1 cellular context compared by ENCODE assay signal in the genomic region with DNA sequence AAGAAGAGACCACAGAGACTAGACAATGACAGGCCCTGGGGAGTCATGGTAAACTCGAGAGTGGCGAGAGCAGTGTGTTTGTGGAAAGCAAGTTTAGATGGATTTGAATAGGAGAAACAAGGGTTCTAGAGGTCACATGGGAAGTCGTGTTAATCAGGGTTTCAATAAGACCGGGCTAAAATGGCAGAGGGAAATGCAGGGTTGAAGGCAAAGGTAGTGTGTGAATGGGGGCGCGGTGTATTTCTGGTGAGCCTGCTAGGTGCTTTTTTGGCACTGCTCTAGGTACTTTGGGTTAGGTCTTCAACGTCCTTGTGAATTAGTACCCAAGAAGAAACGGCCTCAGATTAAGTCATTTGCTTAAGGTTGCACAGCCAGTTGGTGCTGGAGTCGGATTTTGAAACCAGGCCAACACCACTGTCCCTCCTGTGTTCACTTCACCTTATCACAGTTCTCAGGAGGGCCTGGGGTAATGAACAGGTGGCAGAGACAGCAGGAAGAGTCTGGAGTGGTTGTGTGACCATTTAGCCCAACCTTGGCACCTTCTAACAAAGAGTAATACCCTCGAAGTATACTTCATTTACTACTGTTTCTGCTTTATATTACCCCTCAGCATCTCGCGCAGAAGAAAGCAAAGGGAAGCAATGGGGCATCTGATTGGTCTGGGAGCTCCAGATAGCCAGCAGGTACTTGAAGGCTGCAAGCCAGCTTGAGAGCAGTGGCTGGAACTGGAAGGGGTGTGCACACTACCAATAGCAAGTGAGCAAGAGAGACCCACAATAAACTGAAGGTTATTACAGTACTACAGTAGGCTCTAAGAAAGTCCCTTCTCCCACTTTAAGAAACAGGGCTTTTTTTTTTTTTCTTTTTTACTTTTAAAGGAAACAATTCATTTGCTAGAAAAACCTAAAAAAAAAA.
TF ChIP-seq lines count a peak whose summit lies in the region.

No MANE protein-coding gene starts in this region.

TF ChIP-seq in A549, 52 proteins besides CTCF, POLR2A, EP300 and RAD21 (continued from another document):
- TF ChIP-seq, protein P1, sequence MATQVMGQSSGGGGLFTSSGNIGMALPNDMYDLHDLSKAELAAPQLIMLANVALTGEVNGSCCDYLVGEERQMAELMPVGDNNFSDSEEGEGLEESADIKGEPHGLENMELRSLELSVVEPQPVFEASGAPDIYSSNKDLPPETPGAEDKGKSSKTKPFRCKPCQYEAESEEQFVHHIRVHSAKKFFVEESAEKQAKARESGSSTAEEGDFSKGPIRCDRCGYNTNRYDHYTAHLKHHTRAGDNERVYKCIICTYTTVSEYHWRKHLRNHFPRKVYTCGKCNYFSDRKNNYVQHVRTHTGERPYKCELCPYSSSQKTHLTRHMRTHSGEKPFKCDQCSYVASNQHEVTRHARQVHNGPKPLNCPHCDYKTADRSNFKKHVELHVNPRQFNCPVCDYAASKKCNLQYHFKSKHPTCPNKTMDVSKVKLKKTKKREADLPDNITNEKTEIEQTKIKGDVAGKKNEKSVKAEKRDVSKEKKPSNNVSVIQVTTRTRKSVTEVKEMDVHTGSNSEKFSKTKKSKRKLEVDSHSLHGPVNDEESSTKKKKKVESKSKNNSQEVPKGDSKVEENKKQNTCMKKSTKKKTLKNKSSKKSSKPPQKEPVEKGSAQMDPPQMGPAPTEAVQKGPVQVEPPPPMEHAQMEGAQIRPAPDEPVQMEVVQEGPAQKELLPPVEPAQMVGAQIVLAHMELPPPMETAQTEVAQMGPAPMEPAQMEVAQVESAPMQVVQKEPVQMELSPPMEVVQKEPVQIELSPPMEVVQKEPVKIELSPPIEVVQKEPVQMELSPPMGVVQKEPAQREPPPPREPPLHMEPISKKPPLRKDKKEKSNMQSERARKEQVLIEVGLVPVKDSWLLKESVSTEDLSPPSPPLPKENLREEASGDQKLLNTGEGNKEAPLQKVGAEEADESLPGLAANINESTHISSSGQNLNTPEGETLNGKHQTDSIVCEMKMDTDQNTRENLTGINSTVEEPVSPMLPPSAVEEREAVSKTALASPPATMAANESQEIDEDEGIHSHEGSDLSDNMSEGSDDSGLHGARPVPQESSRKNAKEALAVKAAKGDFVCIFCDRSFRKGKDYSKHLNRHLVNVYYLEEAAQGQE (IDR thresholded peaks at IDR 0.05): no peak
- TF ChIP-seq TP53 (CRISPR knock-in tag; IDR thresholded peaks at IDR 0.05) (peak; percentile 84), HOXB13 (CRISPR knock-in tag; IDR thresholded peaks at IDR 0.05; ENCODE audit: low read depth) (no peak), KDM1A (IDR thresholded peaks at IDR 0.05; ENCODE audit: low read depth) (no peak)
TF ChIP-seq in A549: peak in this region for 10.
